12 cellular contexts compared by ENCODE assay signal in the genomic region with DNA sequence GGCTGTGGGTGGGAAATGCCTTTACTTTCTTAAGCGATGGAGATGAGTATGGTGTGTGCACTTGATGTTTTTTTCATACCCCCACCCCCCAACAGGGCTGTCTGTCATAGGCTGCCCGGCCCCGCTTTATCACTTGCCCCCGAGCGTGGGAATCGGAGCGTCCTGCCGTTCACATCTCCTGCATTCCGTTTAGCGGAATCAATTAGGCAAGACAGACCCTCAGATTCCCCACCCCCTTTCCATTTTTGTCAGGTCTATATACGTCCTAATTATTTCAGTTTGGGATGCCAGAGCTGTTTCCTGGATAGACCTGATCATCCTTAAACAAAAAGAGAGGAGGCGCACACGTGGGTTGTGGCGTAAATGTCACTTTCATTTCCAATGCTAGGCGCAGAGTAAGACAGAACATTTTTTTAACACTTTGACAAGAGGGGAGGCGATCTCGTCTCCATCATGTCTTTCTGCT.
DNase-seq lines count a peak whose midpoint lies in the region; ATAC-seq and TF ChIP-seq lines count a peak whose summit lies in the region.
"Had no signal": no experiment of that assay in that cellular context is flagged by ENCODE, and none has a peak within 500 bp of the region (broad histone marks: within the 10 kb centered on the region; RNA-seq: fewer than 3 reads in every experiment).

No MANE protein-coding gene starts in this region.

- H3K27me3 Mint-ChIP-seq in activated naive CD4-positive, alpha-beta T cell treated with anti-CD3 and anti-CD28 coated beads, Interleukin-2, amount 50 U/mL, for 24 hours, result peaks cover 74% of the 10 kb centered on the region
- peaks cover 79% of the 10 kb centered on the region for H3K27me3 Mint-ChIP-seq in activated B cell treated with CpG ODN at 0.5 μM for 24 hours

- H3K4me3 ChIP-seq in iPS-11a (ENCODE audit: low read depth, low read length) (peak overlapping the region; percentile 13), upper lobe of right lung (no peak overlapping the region), WERI-Rb-1 (ENCODE audit: low read depth, low read length) (no peak overlapping the region)
- H3K4me3 ChIP-seq: BLaER1 had no signal

- POLR2A ChIA-PET in activated B cell treated with CpG ODN at 0.5 μM for 24 hours (lab: Charles Lee), result interaction anchor here (0.7 to 1.6 kb wide), 2 partner anchors 9 to 546 kb away, joined by 3 to 4 read pairs; no protein-coding TSS in a partner anchor

- H3K27me3 ChIP-seq in upper lobe of right lung, result peaks cover 100% of the 10 kb centered on the region
- H3K27me3 ChIP-seq in WERI-Rb-1 (ENCODE audit: insufficient read depth, low read depth, severe bottlenecking), result no peaks in the 10 kb centered on the region

- peaks cover 30% of the 10 kb centered on the region for H3K9me3 Mint-ChIP-seq in activated naive CD4-positive, alpha-beta T cell treated with anti-CD3 and anti-CD28 coated beads, Interleukin-2, amount 50 U/mL, for 24 hours
- H3K9me3 Mint-ChIP-seq in activated B cell treated with CpG ODN at 0.5 μM for 24 hours, result peaks cover 15% of the 10 kb centered on the region

- peaks cover 35% of the 10 kb centered on the region for H3K4me1 Mint-ChIP-seq in activated naive CD4-positive, alpha-beta T cell treated with anti-CD3 and anti-CD28 coated beads, Interleukin-2, amount 50 U/mL, for 24 hours
- H3K4me1 Mint-ChIP-seq in activated B cell treated with CpG ODN at 0.5 μM for 24 hours, result peaks cover 29% of the 10 kb centered on the region

- DNase-seq in activated naive CD4-positive, alpha-beta T cell treated with anti-CD3 and anti-CD28 coated beads, Interleukin-2, amount 50 U/mL, for 16 hours, result no peak
- DNase-seq in activated B cell treated with CpG ODN at 0.5 μM for 24 hours (no peak), upper lobe of right lung (peak; percentile 32), WERI-Rb-1 (no peak)
- DNase-seq: NCI-H2081 treated with DMSO at 0.1 percent for 48 hours had no signal

- H3K4me3 Mint-ChIP-seq in activated naive CD4-positive, alpha-beta T cell treated with anti-CD3 and anti-CD28 coated beads, Interleukin-2, amount 50 U/mL, for 24 hours, result peak overlapping the region; percentile 84
- H3K4me3 Mint-ChIP-seq in activated B cell treated with CpG ODN at 0.5 μM for 24 hours, result no peak overlapping the region

- H3K27ac ChIP-seq in upper lobe of right lung (no peak overlapping the region), WERI-Rb-1 (no peak overlapping the region)
- H3K27ac ChIP-seq: BLaER1, HL-60, prostate gland had no signal

- intact Hi-C loops in activated B cell treated with CpG ODN at 0.5 μM for 24 hours (cut with micrococcal nuclease), result loop anchor here (2.0 kb wide), 1 partner anchor 25 kb away; no protein-coding TSS in a partner anchor
- intact Hi-C loops in upper lobe of right lung (cut with DNase I), result no loop called here

- H3K9me3 ChIP-seq in upper lobe of right lung, result no peaks in the 10 kb centered on the region
- no peaks in the 10 kb centered on the region for H3K9me3 ChIP-seq in WERI-Rb-1 (ENCODE audit: severe bottlenecking)
- H3K9me3 ChIP-seq: BLaER1, prostate gland had no signal

- ATAC-seq in activated B cell treated with CpG ODN at 0.5 μM for 24 hours (ENCODE audit: low read depth) (no peak), upper lobe of right lung (no peak), GM19023 (IDR thresholded peaks at IDR 0.05; ENCODE audit: unreplicated experiment) (no peak), GM18870 (IDR thresholded peaks at IDR 0.05; ENCODE audit: unreplicated experiment) (no peak)

- no peak for TF ChIP-seq CTCF in activated B cell treated with CpG ODN at 0.5 μM for 24 hours (IDR thresholded peaks at IDR 0.05)
- no peak for TF ChIP-seq CTCF in upper lobe of right lung (IDR thresholded peaks at IDR 0.05)
- no peak for TF ChIP-seq CTCF in WERI-Rb-1 (IDR thresholded peaks at IDR 0.05; ENCODE audit: low read depth, low read length)

- peaks cover 15% of the 10 kb centered on the region for H3K36me3 Mint-ChIP-seq in activated naive CD4-positive, alpha-beta T cell treated with anti-CD3 and anti-CD28 coated beads, Interleukin-2, amount 50 U/mL, for 24 hours
- peaks cover 1% of the 10 kb centered on the region for H3K36me3 Mint-ChIP-seq in activated B cell treated with CpG ODN at 0.5 μM for 24 hours (ENCODE audit: low read depth)

- CTCF ChIA-PET in activated B cell treated with CpG ODN at 0.5 μM for 24 hours (lab: Charles Lee), result interaction anchor here (3.1 to 3.2 kb wide), 2 partner anchors 15 to 25 kb away, joined by 15 to 19 read pairs; no protein-coding TSS in a partner anchor

- H3K36me3 ChIP-seq in upper lobe of right lung (no peaks in the 10 kb centered on the region), WERI-Rb-1 (no peaks in the 10 kb centered on the region)
- H3K36me3 ChIP-seq: BLaER1, prostate gland had no signal

- no peak overlapping the region for H3K27ac Mint-ChIP-seq in activated naive CD4-positive, alpha-beta T cell treated with anti-CD3 and anti-CD28 coated beads, Interleukin-2, amount 50 U/mL, for 24 hours
- H3K27ac Mint-ChIP-seq in activated B cell treated with CpG ODN at 0.5 μM for 24 hours, result peak overlapping the region; percentile 7

- H3K4me1 ChIP-seq in upper lobe of right lung, result peaks cover 23% of the 10 kb centered on the region
- H3K4me1 ChIP-seq: prostate gland had no signal
